In the genomic region with DNA sequence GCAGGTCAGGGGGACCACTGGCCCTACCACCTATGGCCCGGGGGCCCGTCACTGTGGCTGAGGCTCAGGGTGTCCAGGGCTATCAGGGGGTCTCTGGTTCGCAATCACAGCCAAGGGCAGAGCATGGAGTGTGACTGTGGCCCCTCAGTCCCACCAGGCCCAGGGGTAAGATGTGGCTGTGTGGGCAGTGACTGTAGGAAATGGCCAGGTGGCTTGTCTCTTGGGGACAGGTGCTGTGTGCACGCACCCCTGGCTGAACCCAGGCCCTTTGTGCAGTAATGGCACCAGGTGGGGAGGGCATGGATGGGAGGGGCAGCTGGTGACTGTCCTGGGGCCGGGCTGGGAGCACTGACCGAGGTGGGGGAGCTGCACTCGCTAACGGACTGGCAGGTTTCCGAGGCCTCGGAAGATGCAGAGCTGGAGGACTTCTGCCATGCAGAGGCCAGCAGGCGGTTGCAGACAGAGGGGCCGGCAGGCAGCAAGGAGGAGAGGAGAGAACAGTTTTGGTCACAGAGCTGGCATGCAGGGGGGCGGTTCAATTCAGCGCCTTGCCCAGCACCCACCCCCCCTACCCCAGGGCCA, we compare ENCODE assay signal across 20 cellular contexts. TPM values are rescaled to one million over a fixed set of nuclear protein-coding genes. Genes with fewer than 3 reads are reported as not detected.
DNase-seq lines count a peak whose midpoint lies in the region; ATAC-seq and TF ChIP-seq lines count a peak whose summit lies in the region.
"Had no signal": no experiment of that assay in that cellular context is flagged by ENCODE, and none has a peak within 500 bp of the region (broad histone marks: within the 10 kb centered on the region; RNA-seq: fewer than 3 reads in every experiment).

No MANE protein-coding gene starts in this region.

- H3K9me3 ChIP-seq in WERI-Rb-1 (ENCODE audit: severe bottlenecking), result peaks cover 6% of the 10 kb centered on the region
- no peaks in the 10 kb centered on the region for H3K9me3 ChIP-seq in tibial artery
- H3K9me3 ChIP-seq: MG63 had no signal

- H3K27me3 ChIP-seq in WERI-Rb-1 (ENCODE audit: insufficient read depth, low read depth, severe bottlenecking) (no peaks in the 10 kb centered on the region), tibial artery (no peaks in the 10 kb centered on the region)
- H3K27me3 ChIP-seq: MG63 had no signal

- intact Hi-C loops in tibial artery (cut with DNase I; ENCODE audit: low total_unique reads), result no loop called here

- DNase-seq in GM10266 (ENCODE audit: extremely low spot score) (peak; percentile 33), WERI-Rb-1 (peak; percentile 9), left lobe of liver (ENCODE audit: low spot score) (no peak), tibial artery (peak; percentile 15 to 61)
- DNase-seq in stimulated activated naive CD4-positive, alpha-beta T cell (lab: John Stamatoyannopoulos, UW), result no peak
- DNase-seq in activated CD8-positive, alpha-beta memory T cell treated with anti-CD3 and anti-CD28 coated beads, Interleukin-2, amount 50 U/mL, for 4 hours, result no peak
- DNase-seq: CD8-positive, alpha-beta T cell; DMS79 treated with DMSO at 0.1 percent for 48 hours; GOT3; HFFc6; IMR-90; Karpas-422; MG63; NCI-H1092 treated with DMSO at 0.1 percent for 48 hours; NCI-H510A treated with DMSO at 0.1 percent for 48 hours; NCI-H82; PC-3 had no signal

- TF ChIP-seq CTCF in GM10266 (IDR thresholded peaks at IDR 0.05; ENCODE audit: control insufficient read depth, insufficient read depth, low read depth, missing control alignments), result no peak
- no peak for TF ChIP-seq CTCF in WERI-Rb-1 (IDR thresholded peaks at IDR 0.05; ENCODE audit: low read depth, low read length)
- TF ChIP-seq CTCF in tibial artery (IDR thresholded peaks at IDR 0.05), result no peak

- peaks cover 0 to 35% (median 13%) of the 10 kb centered on the region in 4 donors for H3K4me1 ChIP-seq in tibial artery

- no peak overlapping the region for H3K27ac ChIP-seq in WERI-Rb-1
- H3K27ac ChIP-seq in tibial artery, result no peak overlapping the region

- ATAC-seq in left lobe of liver (peak; percentile 2), HG03565 (IDR thresholded peaks at IDR 0.05; ENCODE audit: unreplicated experiment) (no peak)
- ATAC-seq: CD8-positive, alpha-beta T cell; GM12878; PC-3; Right ventricle myocardium inferior had no signal

- H3K36me3 ChIP-seq in WERI-Rb-1 (peaks cover 71% of the 10 kb centered on the region), tibial artery (peaks cover 58 to 81% (median 64%) of the 10 kb centered on the region in 3 donors)

- H3K4me3 ChIP-seq in WERI-Rb-1 (ENCODE audit: low read depth, low read length), result no peak overlapping the region
- H3K4me3 ChIP-seq in tibial artery, result no peak overlapping the region
- H3K4me3 ChIP-seq: GM12878, MG63 had no signal

RNA-seq across cellular contexts. Expression of gene IL34, which starts 18.8 kb away (rescaled TPM):
- total RNA-seq in left lobe of liver, result 0.58 TPM
- total RNA-seq: GM12878, PC-3 had no signal

RNA-seq across cellular contexts. Expression of gene MTSS2, which starts 20.6 kb away (rescaled TPM):
- 58.1 TPM for total RNA-seq in left lobe of liver

Comparison
In these comparisons a context has a peak if more than half of its experiments do, and no peak if none do; other contexts are left out.
1. DNase-seq: peak in GM10266 (single experiment), WERI-Rb-1 (single experiment) and tibial artery (2 of 2); none in left lobe of liver (single experiment), stimulated activated naive CD4-positive, alpha-beta T cell (0 of 6) and activated CD8-positive, alpha-beta memory T cell treated with anti-CD3 and anti-CD28 coated beads, Interleukin-2, amount 50 U/mL, for 4 hours (single experiment).